In genomic region chr1:10607228-10607627, GRCh38 we compare ENCODE assay signal across 23 cellular contexts.
"Had no signal": no experiment of that assay in that cellular context is flagged by ENCODE, and none has a peak within 500 bp of the region (broad histone marks: within the 10 kb centered on the region; RNA-seq: fewer than 3 reads in every experiment).

No MANE protein-coding gene starts in this region.

- H3K27ac ChIP-seq: brain microvascular endothelial cell, cardiac muscle cell, KMS-11, VCaP had no signal

- H3K4me1 Mint-ChIP-seq: activated CD4-positive, alpha-beta T cell treated with anti-CD3 and anti-CD28 coated beads for 36 hours; activated naive CD4-positive, alpha-beta T cell treated with anti-CD3 and anti-CD28 coated beads, Interleukin-2, amount 50 U/mL, for 24 hours had no signal

- DNase-seq: activated CD4-positive, alpha-beta T cell treated with anti-CD3 and anti-CD28 coated beads for 36 hours; activated CD4-positive, CD25-positive, alpha-beta regulatory T cell; activated CD8-positive, alpha-beta memory T cell treated with anti-CD3 and anti-CD28 coated beads, Interleukin-2, amount 50 U/mL, for 48 hours; activated CD8-positive, alpha-beta T cell treated with anti-CD3 and anti-CD28 coated beads, Interleukin-2, amount 10 ng/mL, durations not matched to agents 7 days and 5 days; activated T-cell treated with anti-CD3 and anti-CD28 coated beads, Interleukin-2, amount 50 U/mL, for 1 hour; amygdala; brain microvascular endothelial cell; MM.1S; NCI-H1105; NCI-H1436; NCI-H1694 treated with DMSO at 0.1 percent for 48 hours; NCI-H2029 treated with DMSO at 0.1 percent for 48 hours; NCI-H510A treated with DMSO at 0.1 percent for 48 hours; NCI-H69; NK-92 treated with Interleukin-12 subunit alpha and Interleukin-12 subunit beta, amount 100 ng/mL, for 24 hours; OCI-M1; RPMI8226; SK-N-SH; T-helper 1 cell had no signal

- H3K9me3 ChIP-seq: SK-N-SH had no signal

- H3K4me3 ChIP-seq: cardiac muscle cell had no signal

- H3K27me3 Mint-ChIP-seq: activated CD4-positive, alpha-beta T cell treated with anti-CD3 and anti-CD28 coated beads for 36 hours; activated naive CD4-positive, alpha-beta T cell treated with anti-CD3 and anti-CD28 coated beads, Interleukin-2, amount 50 U/mL, for 24 hours had no signal

- H3K27me3 ChIP-seq: brain microvascular endothelial cell, cardiac muscle cell had no signal

- H3K36me3 ChIP-seq: brain microvascular endothelial cell, cardiac muscle cell had no signal

- H3K9me3 Mint-ChIP-seq: activated naive CD4-positive, alpha-beta T cell treated with anti-CD3 and anti-CD28 coated beads, Interleukin-2, amount 50 U/mL, for 24 hours had no signal

- H3K4me3 Mint-ChIP-seq: activated CD4-positive, alpha-beta T cell treated with anti-CD3 and anti-CD28 coated beads for 36 hours; activated CD8-positive, alpha-beta T cell treated with anti-CD3 and anti-CD28 coated beads, Interleukin-2, amount 10 ng/mL, durations not matched to agents 7 days and 5 days; activated naive CD4-positive, alpha-beta T cell treated with anti-CD3 and anti-CD28 coated beads, Interleukin-2, amount 50 U/mL, for 24 hours had no signal

- H3K9ac ChIP-seq: KMS-11, SK-N-SH had no signal

- H3K27ac Mint-ChIP-seq: activated CD4-positive, alpha-beta T cell treated with anti-CD3 and anti-CD28 coated beads for 36 hours; activated CD8-positive, alpha-beta T cell treated with anti-CD3 and anti-CD28 coated beads, Interleukin-2, amount 10 ng/mL, durations not matched to agents 7 days and 5 days; activated naive CD4-positive, alpha-beta T cell treated with anti-CD3 and anti-CD28 coated beads, Interleukin-2, amount 50 U/mL, for 24 hours had no signal

- H3K4me2 ChIP-seq: KMS-11, SK-N-SH had no signal
